Comparison of ENCODE assay signal across 19 cellular contexts in the genomic region with DNA sequence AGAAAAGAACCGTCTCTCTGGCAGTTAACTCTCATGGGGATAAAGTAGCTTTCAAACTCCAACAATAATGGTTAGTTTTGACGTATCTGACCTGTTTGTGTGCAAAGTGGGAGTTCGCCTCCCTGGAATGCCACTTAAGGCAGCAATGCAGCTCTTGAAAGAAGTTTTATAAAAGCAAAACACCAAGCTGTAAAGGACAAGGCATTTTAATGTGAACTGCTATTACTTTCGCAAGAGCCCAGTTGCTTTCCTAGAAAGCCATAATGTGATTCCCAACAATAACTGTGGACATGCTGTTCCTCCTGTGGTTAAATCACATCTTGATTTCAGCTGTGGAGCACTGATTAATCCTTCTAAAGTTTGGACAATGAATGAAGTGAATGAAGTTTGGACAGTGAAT.
DNase-seq lines count a peak whose midpoint lies in the region; ATAC-seq and TF ChIP-seq lines count a peak whose summit lies in the region.
"Had no signal": no experiment of that assay in that cellular context is flagged by ENCODE, and none has a peak within 500 bp of the region (broad histone marks: within the 10 kb centered on the region; RNA-seq: fewer than 3 reads in every experiment).

No MANE protein-coding gene starts in this region.

- POLR2A ChIA-PET in RWPE1 (lab: Yijun Ruan, JAX; ENCODE audit: low non-redundant PET): no interaction called here

- H3K4me3 ChIP-seq in HFF-Myc (replicated peaks; ENCODE audit: low read depth, low read length): no peak overlapping the region
- H3K4me3 ChIP-seq: body of pancreas, ovary had no signal

- TF ChIP-seq CTCF in HFF-Myc (IDR thresholded peaks at IDR 0.05; ENCODE audit: low read depth, low read length, missing control alignments) (no peak), RWPE1 (conservative IDR thresholded peaks at IDR 0.05; ENCODE audit: low read depth) (no peak)

- no peak for ATAC-seq in GM21528 (IDR thresholded peaks at IDR 0.05; ENCODE audit: low FRiP score, unreplicated experiment)
- ATAC-seq in GM21529 (IDR thresholded peaks at IDR 0.05; ENCODE audit: unreplicated experiment): no peak
- ATAC-seq: activated CD4-positive, alpha-beta T cell treated with anti-CD3 and anti-CD28 coated beads for 36 hours; body of pancreas had no signal

- H3K27ac ChIP-seq in epithelial cell of prostate: peak overlapping the region; percentile 93
- no peak overlapping the region for H3K27ac ChIP-seq in RWPE1
- H3K27ac ChIP-seq: body of pancreas, KMS-11, ovary had no signal

- CTCF ChIA-PET in RWPE1 (lab: Yijun Ruan, JAX): no interaction called here

- DNase-seq in AG08395 (ENCODE audit: low spot score) (peak; percentile 44), HFF-Myc (ENCODE audit: extremely low read depth, low read depth) (peak; percentile 10), epithelial cell of prostate (ENCODE audit: low read depth, low spot score) (no peak), myocyte (ENCODE audit: low read depth) (peak; percentile 52), RWPE1 (ENCODE audit: low spot score) (no peak), cerebellar cortex (ENCODE audit: low spot score) (no peak)
- DNase-seq: activated CD4-positive, alpha-beta T cell treated with anti-CD3 and anti-CD28 coated beads for 36 hours; activated CD8-positive, alpha-beta memory T cell treated with anti-CD3 and anti-CD28 coated beads, Interleukin-2, amount 50 U/mL, for 48 hours; activated naive CD4-positive, alpha-beta T cell treated with Interleukin-2 at 50 U/mL for 16 hours; body of pancreas; NCI-H1105 treated with DMSO at 0.1 percent for 48 hours; NCI-H2227 treated with DMSO at 0.1 percent for 48 hours; NK-92 treated with Interleukin-12 subunit alpha and Interleukin-12 subunit beta, amount 100 ng/mL, for 24 hours; ovary; SHP77 treated with DMSO at 0.1 percent for 48 hours; stimulated activated CD4-positive, alpha-beta T cell treated with anti-CD3 and anti-CD28 coated beads, Interleukin-12 subunit alpha, Interleukin-12 subunit beta, amount 100 ng/mL, for 4 hours had no signal

Comparison
In these comparisons a context has a peak if more than half of its experiments do, and no peak if none do; other contexts are left out.
1. DNase-seq: peak in AG08395 (single experiment), HFF-Myc (single experiment) and myocyte (single experiment); none in epithelial cell of prostate (single experiment), RWPE1 (single experiment) and cerebellar cortex (single experiment).